ENCODE assay signal across 14 cellular contexts in genomic region chr19:54624229-54624628, GRCh38. TPM values are rescaled to one million over a fixed set of nuclear protein-coding genes. Genes with fewer than 3 reads are reported as not detected.
DNase-seq lines count a peak whose midpoint lies in the region; ATAC-seq, FAIRE-seq and TF ChIP-seq lines count a peak whose summit lies in the region.
"Not testable (repeated sequence)": the region's sequence is repeated elsewhere in the genome, so short reads cannot be mapped to it uniquely, and the experiment has no call there.
"Had no signal": no experiment of that assay in that cellular context is flagged by ENCODE, and none has a peak within 500 bp of the region (broad histone marks: within the 10 kb centered on the region; RNA-seq: fewer than 3 reads in every experiment).

No MANE protein-coding gene starts in this region.

- not testable (repeated sequence) for H3K27me3 ChIP-seq in BLaER1 treated with 17β-estradiol and CSF1 and Interleukin-3, amounts not matched to agents 10 nM and 100 nM; endothelial cell of umbilical vein (ENCODE audit: control insufficient read depth in 2 of 2, insufficient read depth in 2 of 2, low read length in 2 of 2)

- not testable (repeated sequence) for H2AFZ ChIP-seq in endothelial cell of umbilical vein (ENCODE audit: low read depth, low read length)

- not testable (repeated sequence) for H3K36me3 ChIP-seq in BLaER1 treated with 17β-estradiol and CSF1 and Interleukin-3, amounts not matched to agents 10 nM and 100 nM; endothelial cell of umbilical vein (ENCODE audit: control insufficient read depth in 2 of 2, extremely low read depth in 1 of 2, insufficient read depth in 2 of 2, low read length in 2 of 2)

- dilution Hi-C loops in endothelial cell of umbilical vein (cut with MboI; ENCODE audit: extremely low pct_ligation_motif_present, low sequenced_read_pairs) = not testable (repeated sequence)

- TF ChIP-seq CTCF in GM12875 (IDR thresholded peaks at IDR 0.05; ENCODE audit: borderline replicate concordance, insufficient read depth, low read depth, low read length); endothelial cell of umbilical vein (IDR thresholded peaks at IDR 0.05; ENCODE audit: extremely low read depth in 1 of 2, insufficient read depth in 1 of 2, low read depth in 1 of 2, low read length in 2 of 2); natural killer cell (IDR thresholded peaks at IDR 0.05): not testable (repeated sequence)

- H3K4me1 Mint-ChIP-seq in IgD-negative memory B cell = peaks cover 54 to 64% (median 63%) of the 10 kb centered on the region in 3 donors
- peaks cover 45 to 59% of the 10 kb centered on the region in 2 donors for H3K4me1 Mint-ChIP-seq in natural killer cell

- H3K4me2 ChIP-seq in BLaER1 treated with 17β-estradiol and CSF1 and Interleukin-3, amounts not matched to agents 10 nM and 100 nM = peak overlapping the region; percentile 62 to 92 (median 82)
- not testable (repeated sequence) for H3K4me2 ChIP-seq in endothelial cell of umbilical vein (ENCODE audit: insufficient read depth, low read length)

- H3K27ac ChIP-seq in BLaER1 treated with 17β-estradiol and CSF1 and Interleukin-3, amounts not matched to agents 10 nM and 100 nM = peak overlapping the region in 10 of 11 experiments; percentile 30 to 94 (median 74); a peak in 17 of 22 replicates
- H3K27ac ChIP-seq in endothelial cell of umbilical vein (ENCODE audit: insufficient read depth, low read depth, low read length) = not testable (repeated sequence)

- H3K4me3 ChIP-seq in BLaER1 treated with 17β-estradiol and CSF1 and Interleukin-3, amounts not matched to agents 10 nM and 100 nM = peak overlapping the region in 2 of 10 experiments; percentile 24 to 36; a peak in 2 of 20 replicates
- H3K4me3 ChIP-seq in GM12875 (ENCODE audit: low read depth, low read length) = peak overlapping the region; percentile 16
- H3K4me3 ChIP-seq in endothelial cell of umbilical vein (replicated peaks in 1 of 3; ENCODE audit: insufficient read depth in 1 of 3, low read depth in 1 of 3, low read length in 3 of 3) = not testable (repeated sequence)

- H3K9me3 ChIP-seq in BLaER1 treated with 17β-estradiol and CSF1 and Interleukin-3, amounts not matched to agents 10 nM and 100 nM (replicated peaks in 1 of 11) = peaks cover 5 to 23% (median 14%) of the 10 kb centered on the region in 11 experiments; a peak in 18 of 22 replicates
- H3K9me3 ChIP-seq in endothelial cell of umbilical vein (replicated peaks; ENCODE audit: control insufficient read depth, insufficient read depth, low read length) = not testable (repeated sequence)

- CTCF ChIA-PET in endothelial cell of umbilical vein (lab: Charles Lee) = not testable (repeated sequence)

- H3K9me3 Mint-ChIP-seq in IgD-negative memory B cell, natural killer cell: not testable (repeated sequence)

- not testable (repeated sequence) for H4K20me1 ChIP-seq in BLaER1 treated with 17β-estradiol and CSF1 and Interleukin-3, amounts not matched to agents 10 nM and 100 nM; endothelial cell of umbilical vein (replicated peaks; ENCODE audit: control insufficient read depth, extremely low read depth, insufficient read depth, low read length)

- H3K9ac ChIP-seq in BLaER1 treated with 17β-estradiol and CSF1 and Interleukin-3, amounts not matched to agents 10 nM and 100 nM = peak overlapping the region in 10 of 11 experiments; percentile 38 to 79 (median 59); a peak in 18 of 22 replicates
- not testable (repeated sequence) for H3K9ac ChIP-seq in endothelial cell of umbilical vein (replicated peaks; ENCODE audit: extremely low read depth, insufficient read depth, low read length)

- POLR2A ChIA-PET in endothelial cell of umbilical vein (lab: Charles Lee) = not testable (repeated sequence)

- H3K79me2 ChIP-seq in endothelial cell of umbilical vein (ENCODE audit: control insufficient read depth, insufficient read depth, low read length) = not testable (repeated sequence)

- intact Hi-C loops in endothelial cell of umbilical vein (cut with micrococcal nuclease); natural killer cell (cut with micrococcal nuclease): not testable (repeated sequence)

- ATAC-seq in GM21723 (IDR thresholded peaks at IDR 0.05; ENCODE audit: unreplicated experiment) (peak; percentile 49), natural killer cell (peak; percentile 41 to 60 (median 53))
- ATAC-seq in activated CD4-positive, CD25-positive, alpha-beta regulatory T cell treated with anti-CD3 and anti-CD28 coated beads, Interleukin-2, amount 50 U/mL, for 24 hours = peak; percentile 21 to 33
- peak; percentile 28 for ATAC-seq in stimulated activated naive CD8-positive, alpha-beta T cell treated with anti-CD3 and anti-CD28 coated beads, Interleukin-15, Interleukin-2, amounts not matched to agents 100 U/mL and 50 U/mL, for 24 hours

- TF ChIP-seq POLR2A in endothelial cell of umbilical vein (IDR thresholded peaks at IDR 0.05; ENCODE audit: low read depth, low read length) = not testable (repeated sequence)

- H3K4me1 ChIP-seq in BLaER1 treated with 17β-estradiol and CSF1 and Interleukin-3, amounts not matched to agents 10 nM and 100 nM = peaks cover 54 to 72% (median 66%) of the 10 kb centered on the region in 10 experiments
- not testable (repeated sequence) for H3K4me1 ChIP-seq in endothelial cell of umbilical vein (ENCODE audit: control insufficient read depth, extremely low read depth, insufficient read depth, low read length)

- H3K4me3 Mint-ChIP-seq in IgD-negative memory B cell = peak overlapping the region; percentile 81 to 95 (median 93)
- H3K4me3 Mint-ChIP-seq in natural killer cell = peak overlapping the region; percentile 62

- not testable (repeated sequence) for H3K27me3 Mint-ChIP-seq in IgD-negative memory B cell; natural killer cell (ENCODE audit: low read depth in 2 of 2)

- H3K9me1 ChIP-seq in endothelial cell of umbilical vein (replicated peaks; ENCODE audit: control insufficient read depth, extremely low read depth, insufficient read depth, low read length) = not testable (repeated sequence)

- H3K27ac Mint-ChIP-seq in IgD-negative memory B cell (peak overlapping the region; percentile 89 to 96 (median 96)), natural killer cell (peak overlapping the region; percentile 38 to 76)

- peak; percentile 63 for FAIRE-seq in endothelial cell of umbilical vein (lab: Jason Lieb, UNC)

- H3K36me3 Mint-ChIP-seq in IgD-negative memory B cell = peaks cover 12% of the 10 kb centered on the region
- H3K36me3 Mint-ChIP-seq in natural killer cell = not testable (repeated sequence)

- not testable (repeated sequence) for DNase-seq in endothelial cell of umbilical vein (ENCODE audit: low read depth, low spot score); natural killer cell; stimulated activated naive CD8-positive, alpha-beta T cell treated with anti-CD3 and anti-CD28 coated beads, Interleukin-15, Interleukin-2, amounts not matched to agents 100 U/mL and 50 U/mL, for 24 hours

- BruUV-seq in endothelial cell of umbilical vein (replicated peaks; lab: Mats Ljungman, UMichigan) = not testable (repeated sequence)

RNA-seq across cellular contexts. Expression of gene LILRB1, which starts 6.1 kb away (rescaled TPM):
- polyA plus RNA-seq in IgD-negative memory B cell (24.8 TPM), endothelial cell of umbilical vein (not detected in 2 replicates)
- total RNA-seq in endothelial cell of umbilical vein (not detected in 2 replicates), natural killer cell (10 to 100 TPM; 18.4 to 44.4 (median 38.5) TPM)
- not detected in 2 replicates for polyA plus RNA-seq in endothelial cell of umbilical vein (2011; cell fraction: cytosol; rRNA removed)
- not detected in 2 replicates for polyA plus RNA-seq in endothelial cell of umbilical vein (2011; cell fraction: nucleus; rRNA removed)
- polyA plus RNA-seq in endothelial cell of umbilical vein (2012) = not detected in 2 replicates
- not detected in 2 replicates for polyA minus RNA-seq in endothelial cell of umbilical vein
- not detected for polyA minus RNA-seq in endothelial cell of umbilical vein (2011; cell fraction: cytosol; rRNA and poly(A)+ RNA removed)
- polyA minus RNA-seq in endothelial cell of umbilical vein (2011; cell fraction: nucleus; rRNA and poly(A)+ RNA removed) = not detected in 2 replicates
- total RNA-seq: A172, MCF 10A, SJCRH30 had no signal
- polyA plus RNA-seq: AG04450, GM23338 had no signal

RNA-seq across cellular contexts. Expression of gene LILRA1, which starts 30.8 kb away (rescaled TPM):
- polyA plus RNA-seq in IgD-negative memory B cell (not detected), endothelial cell of umbilical vein (not detected in 2 replicates)
- total RNA-seq in endothelial cell of umbilical vein (not detected in 2 replicates), natural killer cell (10 to 100 TPM in 1 of 3 donors, 1 to 10 TPM in 2; 1.4 to 13.0 (median 6.1) TPM)
- not detected in 2 replicates for polyA plus RNA-seq in endothelial cell of umbilical vein (2011; cell fraction: cytosol; rRNA removed)
- not detected in 2 replicates for polyA plus RNA-seq in endothelial cell of umbilical vein (2011; cell fraction: nucleus; rRNA removed)
- not detected in 2 replicates for polyA plus RNA-seq in endothelial cell of umbilical vein (2012)
- polyA minus RNA-seq in endothelial cell of umbilical vein = not detected in 2 replicates
- not detected for polyA minus RNA-seq in endothelial cell of umbilical vein (2011; cell fraction: cytosol; rRNA and poly(A)+ RNA removed)
- not detected in 2 replicates for polyA minus RNA-seq in endothelial cell of umbilical vein (2011; cell fraction: nucleus; rRNA and poly(A)+ RNA removed)
- total RNA-seq: A172, GM23338, MCF 10A, Peyer's patch, SJCRH30 had no signal
- polyA plus RNA-seq: AG04450, GM23338 had no signal

RNA-seq across cellular contexts. Expression of gene LILRB4, which starts 38.6 kb away (rescaled TPM):
- polyA plus RNA-seq in IgD-negative memory B cell (0.93 TPM), endothelial cell of umbilical vein (not detected in 2 replicates)
- total RNA-seq in endothelial cell of umbilical vein (not detected in 2 replicates), natural killer cell (1 to 10 TPM; 1.5 to 3.6 (median 2.5) TPM)
- not detected in 2 replicates for polyA plus RNA-seq in endothelial cell of umbilical vein (2011; cell fraction: cytosol; rRNA removed)
- polyA plus RNA-seq in endothelial cell of umbilical vein (2011; cell fraction: nucleus; rRNA removed) = not detected in 2 replicates
- not detected in 2 replicates for polyA plus RNA-seq in endothelial cell of umbilical vein (2012)
- polyA minus RNA-seq in endothelial cell of umbilical vein = not detected in 2 replicates
- not detected for polyA minus RNA-seq in endothelial cell of umbilical vein (2011; cell fraction: cytosol; rRNA and poly(A)+ RNA removed)
- polyA minus RNA-seq in endothelial cell of umbilical vein (2011; cell fraction: nucleus; rRNA and poly(A)+ RNA removed) = not detected in 2 replicates
- total RNA-seq: A172, GM23338, MCF 10A, SJCRH30 had no signal
- polyA plus RNA-seq: GM23338 had no signal

RNA-seq across cellular contexts. Expression of gene LILRA2, which starts 50.6 kb away (rescaled TPM):
- polyA plus RNA-seq in IgD-negative memory B cell = 0.73 TPM
- not detected in 2 replicates for total RNA-seq in endothelial cell of umbilical vein
- polyA plus RNA-seq in endothelial cell of umbilical vein = not detected in 2 replicates
- polyA plus RNA-seq in endothelial cell of umbilical vein (2011; cell fraction: cytosol; rRNA removed) = not detected in 2 replicates
- polyA plus RNA-seq in endothelial cell of umbilical vein (2011; cell fraction: nucleus; rRNA removed) = not detected in 2 replicates
- polyA plus RNA-seq in endothelial cell of umbilical vein (2012) = not detected in 2 replicates
- not detected in 2 replicates for polyA minus RNA-seq in endothelial cell of umbilical vein
- polyA minus RNA-seq in endothelial cell of umbilical vein (2011; cell fraction: cytosol; rRNA and poly(A)+ RNA removed) = not detected
- not detected in 2 replicates for polyA minus RNA-seq in endothelial cell of umbilical vein (2011; cell fraction: nucleus; rRNA and poly(A)+ RNA removed)
- total RNA-seq in natural killer cell = 1 to 10 TPM; 1.4 to 8.4 (median 5.6) TPM
- total RNA-seq: A172, GM23338, MCF 10A, SJCRH30 had no signal
- polyA plus RNA-seq: AG04450, GM23338 had no signal

Comparison
In these comparisons a context has a peak if more than half of its experiments do, and no peak if none do; other contexts are left out.
1. RNA of gene LILRB1, which starts 6.1 kb away (total RNA-seq): 18.4 to 44.4 TPM in natural killer cell; not detected in endothelial cell of umbilical vein; every median in the first group is over 10 times any median in the second.
2. Peak in every context shown above with its lines, with median percentiles within 50 percentile points of each other: ATAC-seq.